In the genomic region with DNA sequence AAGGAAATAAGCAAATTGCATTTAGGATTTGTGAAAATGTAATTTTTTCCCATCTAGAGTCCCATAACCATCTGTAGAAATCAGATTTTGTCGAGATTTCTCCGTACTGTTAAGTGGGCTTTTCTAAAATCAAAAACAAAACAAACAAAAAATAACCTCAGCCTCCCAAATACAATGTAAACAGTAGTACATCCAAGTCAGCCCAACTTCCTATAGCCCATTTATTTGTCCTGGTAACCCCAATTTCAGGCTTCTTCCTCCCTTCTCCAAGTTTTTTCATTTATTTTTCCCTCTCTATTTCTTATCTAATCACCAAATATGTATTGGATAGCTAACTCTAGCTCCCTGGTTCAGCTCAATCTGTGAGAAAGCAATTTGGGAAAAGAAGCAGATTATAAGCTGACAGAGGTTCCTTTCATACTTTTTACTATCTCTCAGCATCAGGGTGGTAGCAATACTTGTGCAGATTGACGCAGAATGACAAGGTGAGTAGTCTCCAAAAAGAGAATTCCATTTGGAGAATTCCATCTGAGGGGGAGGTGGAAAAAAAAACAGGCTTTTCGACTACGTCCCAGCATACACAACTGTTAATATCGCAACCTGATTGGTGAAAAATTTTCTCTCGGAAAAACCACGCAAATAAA, we compare ENCODE assay signal across 9 cellular contexts.
DNase-seq lines count a peak whose midpoint lies in the region; ATAC-seq and TF ChIP-seq lines count a peak whose summit lies in the region.
"Had no signal": no experiment of that assay in that cellular context is flagged by ENCODE, and none has a peak within 500 bp of the region (broad histone marks: within the 10 kb centered on the region; RNA-seq: fewer than 3 reads in every experiment).

No MANE protein-coding gene starts in this region.

- no peak for DNase-seq in activated T-cell treated with anti-CD3 and anti-CD28 coated beads, Interleukin-2, amount 50 U/mL, for 72 hours
- DNase-seq in activated T-cell treated with anti-CD3 and anti-CD28 coated beads, Interleukin-2, amount 50 U/mL, for 1 hour: no peak
- no peak for DNase-seq in activated B cell treated with CpG ODN at 0.5 μM for 24 hours
- DNase-seq in fibroblast of lung (ENCODE audit: low read depth in 2 of 2): no peak
- no peak for DNase-seq in suprapubic skin (ENCODE audit: low spot score in 2 of 2)
- DNase-seq in NCI-H345 (lab: John Stamatoyannopoulos, UW): no peak
- no peak for DNase-seq in ACHN
- DNase-seq: NK-92 treated with Interleukin-12 subunit alpha and Interleukin-12 subunit beta, amount 100 ng/mL, for 24 hours had no signal

- no peaks in the 10 kb centered on the region for H3K4me1 ChIP-seq in fibroblast of lung (ENCODE audit: control insufficient read depth, extremely low read depth, insufficient read depth, low read length)
- peaks cover 30% of the 10 kb centered on the region for H3K4me1 ChIP-seq in suprapubic skin

- H3K36me3 Mint-ChIP-seq in activated T-cell treated with anti-CD3 and anti-CD28 coated beads, Interleukin-2, amount 50 U/mL, for 72 hours (ENCODE audit: insufficient read depth in 2 of 2): no peaks in the 10 kb centered on the region
- peaks cover 5% of the 10 kb centered on the region for H3K36me3 Mint-ChIP-seq in activated B cell treated with CpG ODN at 0.5 μM for 24 hours (ENCODE audit: low read depth)

- no peaks in the 10 kb centered on the region for H3K27me3 Mint-ChIP-seq in activated T-cell treated with anti-CD3 and anti-CD28 coated beads, Interleukin-2, amount 50 U/mL, for 72 hours (ENCODE audit: low read depth)
- H3K27me3 Mint-ChIP-seq in activated B cell treated with CpG ODN at 0.5 μM for 24 hours: no peaks in the 10 kb centered on the region

- H2AFZ ChIP-seq in fibroblast of lung (ENCODE audit: low read length): peak overlapping the region; percentile 12

- H4K20me1 ChIP-seq in fibroblast of lung (ENCODE audit: control insufficient read depth, extremely low read depth, insufficient read depth, low read length): no peaks in the 10 kb centered on the region

- 37% methylated on average over 8 of the region's 8 CpGs for WGBS in suprapubic skin

- POLR2A ChIA-PET in activated B cell treated with CpG ODN at 0.5 μM for 24 hours (lab: Charles Lee): interaction anchor here (0.8 to 7.4 kb wide), 19 partner anchors 9 to 1633 kb away, joined by 3 to 401 read pairs (median 55); a partner anchor contains a TSS

- H3K4me1 Mint-ChIP-seq in activated T-cell treated with anti-CD3 and anti-CD28 coated beads, Interleukin-2, amount 50 U/mL, for 72 hours (ENCODE audit: low read depth): peaks cover 51% of the 10 kb centered on the region
- H3K4me1 Mint-ChIP-seq in activated B cell treated with CpG ODN at 0.5 μM for 24 hours: peaks cover 26% of the 10 kb centered on the region

- in situ Hi-C loops in ACHN (cut with HindIII; ENCODE audit: low pct_ligation_motif_present, low pct_unique_long_range_greater_than_20kb, low sequenced_read_pairs): no loop called here

- H3K27me3 ChIP-seq in fibroblast of lung (ENCODE audit: control insufficient read depth, insufficient read depth, low read length) (no peaks in the 10 kb centered on the region), suprapubic skin (peaks cover 49% of the 10 kb centered on the region)

- H3K27ac ChIP-seq in fibroblast of lung (ENCODE audit: insufficient read depth, low read length) (no peak overlapping the region), suprapubic skin (no peak overlapping the region)

- TF ChIP-seq CTCF in activated B cell treated with CpG ODN at 0.5 μM for 24 hours (IDR thresholded peaks at IDR 0.05) (no peak), fibroblast of lung (conservative IDR thresholded peaks at IDR 0.05 in 1 of 2, IDR thresholded peaks at IDR 0.05 in 1 of 2; ENCODE audit: low read depth in 1 of 2, low read length in 2 of 2) (no peak), suprapubic skin (IDR thresholded peaks at IDR 0.05) (no peak)

- CTCF ChIA-PET in activated B cell treated with CpG ODN at 0.5 μM for 24 hours (lab: Charles Lee): interaction anchor here (3.1 to 4.7 kb wide), 2 partner anchors 16 to 18 kb away, joined by 15 to 23 read pairs; a partner anchor contains a TSS

- H3K9me3 ChIP-seq in fibroblast of lung (ENCODE audit: control insufficient read depth, insufficient read depth, low read depth, low read length) (no peaks in the 10 kb centered on the region), suprapubic skin (no peaks in the 10 kb centered on the region)

- H3K27ac Mint-ChIP-seq in activated T-cell treated with anti-CD3 and anti-CD28 coated beads, Interleukin-2, amount 50 U/mL, for 72 hours: peak overlapping the region; percentile 100
- H3K27ac Mint-ChIP-seq in activated B cell treated with CpG ODN at 0.5 μM for 24 hours: peak overlapping the region; percentile 97

- ATAC-seq in activated T-cell treated with anti-CD3 and anti-CD28 coated beads, Interleukin-2, amount 50 U/mL, for 72 hours (replicated peaks in 1 of 2): no peak
- ATAC-seq in activated B cell treated with CpG ODN at 0.5 μM for 24 hours (ENCODE audit: low read depth): no peak
- ATAC-seq in GM21360 (IDR thresholded peaks at IDR 0.05; ENCODE audit: unreplicated experiment): no peak

- H3K9me3 Mint-ChIP-seq in activated T-cell treated with anti-CD3 and anti-CD28 coated beads, Interleukin-2, amount 50 U/mL, for 72 hours: no peaks in the 10 kb centered on the region
- no peaks in the 10 kb centered on the region for H3K9me3 Mint-ChIP-seq in activated B cell treated with CpG ODN at 0.5 μM for 24 hours

- TF ChIP-seq EP300 in suprapubic skin (IDR thresholded peaks at IDR 0.05): no peak

- H3K36me3 ChIP-seq in fibroblast of lung (ENCODE audit: control insufficient read depth, insufficient read depth, low read length) (no peaks in the 10 kb centered on the region), suprapubic skin (no peaks in the 10 kb centered on the region)

- H3K9ac ChIP-seq in fibroblast of lung (ENCODE audit: insufficient read depth, low read length): no peak overlapping the region

- H3K79me2 ChIP-seq in fibroblast of lung (ENCODE audit: control insufficient read depth, insufficient read depth, low read length): no peaks in the 10 kb centered on the region

- peak overlapping the region; percentile 44 for H3K4me2 ChIP-seq in fibroblast of lung (ENCODE audit: extremely low read depth, insufficient read depth, low read length)

- H3K4me3 ChIP-seq in fibroblast of lung (replicated peaks in 1 of 4; ENCODE audit: control extremely low read depth in 1 of 4, insufficient read depth in 1 of 4, low read depth in 3 of 4, low read length in 4 of 4) (peak overlapping the region in 2 of 4 experiments; percentile 67 to 83), suprapubic skin (peak overlapping the region; percentile 61)

- peak overlapping the region; percentile 92 to 100 for H3K4me3 Mint-ChIP-seq in activated T-cell treated with anti-CD3 and anti-CD28 coated beads, Interleukin-2, amount 50 U/mL, for 72 hours
- peak overlapping the region; percentile 89 for H3K4me3 Mint-ChIP-seq in activated B cell treated with CpG ODN at 0.5 μM for 24 hours

- no peak for TF ChIP-seq POLR2A in suprapubic skin (IDR thresholded peaks at IDR 0.05)

- intact Hi-C loops in activated B cell treated with CpG ODN at 0.5 μM for 24 hours (cut with micrococcal nuclease): no loop called here
